In the genomic region with DNA sequence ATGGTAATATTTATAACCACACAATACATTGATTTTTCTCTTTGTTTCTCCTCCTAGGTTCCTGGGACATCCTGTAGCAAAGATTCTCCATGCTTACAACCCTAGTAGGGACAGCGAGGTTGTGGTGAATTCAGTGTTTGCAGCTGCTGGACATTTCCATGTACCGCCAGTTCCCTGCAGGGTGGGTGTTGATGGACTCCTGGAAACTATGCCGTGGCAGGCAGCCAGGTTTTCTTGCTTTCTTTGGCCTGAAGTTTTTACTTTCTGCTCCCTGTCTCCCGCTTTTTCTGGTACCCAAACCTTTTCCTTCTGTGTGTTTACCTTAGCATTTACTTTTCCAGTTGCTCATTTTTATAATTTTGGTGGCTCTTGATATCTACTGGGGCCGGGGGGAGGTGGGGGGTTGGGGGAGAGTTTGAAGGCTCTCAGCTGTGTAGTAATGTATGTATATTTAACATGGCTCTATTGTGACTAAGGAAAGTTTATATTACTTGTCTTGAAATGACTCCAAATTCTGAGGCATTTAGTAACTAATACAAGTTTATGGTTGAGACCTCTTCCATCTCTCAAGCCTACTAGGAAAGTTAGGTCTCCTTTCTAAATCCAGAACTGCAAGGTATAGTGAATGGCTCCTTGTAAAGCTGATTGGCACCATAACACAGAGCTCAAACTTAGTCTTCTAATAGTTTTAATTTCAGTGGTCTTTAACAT, we compare ENCODE assay signal across 10 cellular contexts.
DNase-seq lines count a peak whose midpoint lies in the region; ATAC-seq and TF ChIP-seq lines count a peak whose summit lies in the region.
"Had no signal": no experiment of that assay in that cellular context is flagged by ENCODE, and none has a peak within 500 bp of the region (broad histone marks: within the 10 kb centered on the region; RNA-seq: fewer than 3 reads in every experiment).

No MANE protein-coding gene starts in this region.

- H3K36me3 ChIP-seq in SJCRH30 = peaks cover 34% of the 10 kb centered on the region

- H3K27ac ChIP-seq in SJCRH30 = peak overlapping the region; percentile 82

- peak; percentile 71 for DNase-seq in AG10803 (ENCODE audit: low read depth)
- peak; percentile 91 to 95 for DNase-seq in SJCRH30
- DNase-seq in fibroblast of villous mesenchyme (ENCODE audit: low read depth) = peak; percentile 67
- peak; percentile 56 for DNase-seq in non-pigmented ciliary epithelial cell (ENCODE audit: low read depth)
- DNase-seq: activated CD4-positive, alpha-beta memory T cell treated with anti-CD3 and anti-CD28 coated beads for 36 hours; midbrain had no signal

- H3K27me3 ChIP-seq in SJCRH30 = no peaks in the 10 kb centered on the region

- H3K4me3 ChIP-seq in AG10803 (ENCODE audit: low read length) (no peak overlapping the region), SJCRH30 (no peak overlapping the region), fibroblast of villous mesenchyme (ENCODE audit: low read depth, low read length) (no peak overlapping the region)

- TF ChIP-seq CTCF in AG10803 (conservative IDR thresholded peaks at IDR 0.05; ENCODE audit: low read length) (no peak), fibroblast of villous mesenchyme (IDR thresholded peaks at IDR 0.05; ENCODE audit: insufficient read depth, low read depth, low read length) (no peak)

- no peaks in the 10 kb centered on the region; the same call in 1 of the 2 replicates for H3K9me3 ChIP-seq in SJCRH30 (replicated peaks)

- H3K4me1 ChIP-seq in SJCRH30 = peaks cover 44% of the 10 kb centered on the region

- no peak for ATAC-seq in GM18498 (IDR thresholded peaks at IDR 0.05; ENCODE audit: unreplicated experiment)
- ATAC-seq in GM21423 (IDR thresholded peaks at IDR 0.05; ENCODE audit: unreplicated experiment) = no peak
- ATAC-seq in HG03354 (IDR thresholded peaks at IDR 0.05; ENCODE audit: poor library complexity, severe bottlenecking, unreplicated experiment) = no peak
- ATAC-seq in HG03175 (IDR thresholded peaks at IDR 0.05; ENCODE audit: unreplicated experiment) = no peak
